In genomic region chr9:114611516-114612271, GRCh38 we compare ENCODE assay signal across 8 cellular contexts. TPM values are rescaled to one million over a fixed set of nuclear protein-coding genes. Genes with fewer than 3 reads are reported as not detected.
A peak's percentile ranks its signal among the peaks of the same experiment; 100 is the strongest.
DNase-seq lines count a peak whose midpoint lies in the region; ATAC-seq, FAIRE-seq and TF ChIP-seq lines count a peak whose summit lies in the region.

No MANE protein-coding gene starts in this region.

- ATAC-seq in HG02852 (IDR thresholded peaks at IDR 0.05; ENCODE audit: unreplicated experiment): peak; percentile 33

- H3K4me3 ChIP-seq in mucosa of rectum (ENCODE audit: low read length in 2 of 2) (peak overlapping the region; percentile 79), testis (peak overlapping the region; percentile 71 to 72)

- DNase-seq in 8988T: peak; percentile 41
- DNase-seq in GM12891 (ENCODE audit: insufficient read length, low spot score): no peak
- DNase-seq in NCI-H2171 treated with DMSO at 0.1 percent for 48 hours (lab: John Stamatoyannopoulos, UW): peak; percentile 59
- DNase-seq in activated CD8-positive, alpha-beta memory T cell treated with anti-CD3 and anti-CD28 coated beads for 24 hours: peak; percentile 85
- peak; percentile 55 to 73 for DNase-seq in erythroblast (lab: John Stamatoyannopoulos, UW)
- DNase-seq in testis: peak; percentile 84

- no peaks in the 10 kb centered on the region for H3K27me3 ChIP-seq in mucosa of rectum (ENCODE audit: control insufficient read depth in 2 of 2, insufficient read depth in 2 of 2, low read length in 2 of 2)
- no peaks in the 10 kb centered on the region for H3K27me3 ChIP-seq in testis

- H3K36me3 ChIP-seq in mucosa of rectum (ENCODE audit: control insufficient read depth in 2 of 2, insufficient read depth in 2 of 2, low read length in 2 of 2) (no peaks in the 10 kb centered on the region), testis (ENCODE audit: low read depth, missing control alignments) (no peaks in the 10 kb centered on the region)

- TF ChIP-seq CTCF in testis (IDR thresholded peaks at IDR 0.05): no peak

- peak; percentile 40 for FAIRE-seq in GM12891 (lab: Jason Lieb, UNC)

- TF ChIP-seq POLR2A in GM12891 (IDR thresholded peaks at IDR 0.05; ENCODE audit: low read depth, low read length): no peak
- no peak for TF ChIP-seq POLR2A in erythroblast (IDR thresholded peaks at IDR 0.05; ENCODE audit: low read length)
- no peak for TF ChIP-seq POLR2A in testis (IDR thresholded peaks at IDR 0.05)

- 1 to 2% methylated on average over 22 to 52 of the region's 58 CpGs for WGBS in testis, 2 donors

- H3K9me3 ChIP-seq in mucosa of rectum (ENCODE audit: control insufficient read depth in 2 of 2, low read length in 2 of 2) (no peaks in the 10 kb centered on the region), testis (no peaks in the 10 kb centered on the region)

- H3K27ac ChIP-seq in mucosa of rectum (ENCODE audit: low read depth in 2 of 2, low read length in 2 of 2) (peak overlapping the region; percentile 85 to 87), testis (peak overlapping the region; percentile 90 to 95)

- intact Hi-C loops in testis (cut with DNase I; ENCODE audit: low total_unique reads): no loop called here

- peaks cover 13 to 18% of the 10 kb centered on the region in 2 donors for H3K4me1 ChIP-seq in mucosa of rectum (ENCODE audit: control insufficient read depth in 2 of 2, insufficient read depth in 2 of 2, low read length in 2 of 2)
- H3K4me1 ChIP-seq in testis: peaks cover 27% of the 10 kb centered on the region

- H3K9ac ChIP-seq in mucosa of rectum (ENCODE audit: low read depth in 1 of 2, low read length in 2 of 2): peak overlapping the region; percentile 43 to 82

TF ChIP-seq in GM12891, 5 proteins besides CTCF, POLR2A, EP300 and RAD21:
- TF ChIP-seq TAF1 (IDR thresholded peaks at IDR 0.05; ENCODE audit: low read depth, low read length): no peak
- no peak for TF ChIP-seq POU2F2 (IDR thresholded peaks at IDR 0.05; ENCODE audit: low read depth, low read length)
- TF ChIP-seq SPI1 (IDR thresholded peaks at IDR 0.05; ENCODE audit: low read depth, low read length): no peak
- no peak for TF ChIP-seq PAX5 (IDR thresholded peaks at IDR 0.05; ENCODE audit: insufficient read depth, low read length, severe bottlenecking)
- TF ChIP-seq POLR2AphosphoS5 (IDR thresholded peaks at IDR 0.05; ENCODE audit: low read depth, low read length): no peak

RNA-seq across cellular contexts. Expression of gene TMEM268, which starts 0.6 kb away (rescaled TPM):
- 12.7 TPM for polyA plus RNA-seq in GM12891 (2012; ENCODE audit: low read depth, missing spikeins)
- total RNA-seq in testis: 10 to 100 TPM; 23.8 to 26.1 TPM
- polyA plus RNA-seq in testis (ENCODE audit: insufficient read depth, low read depth, low replicate concordance): 11.3 TPM

RNA-seq across cellular contexts. Expression of gene ATP6V1G1, which starts 24.1 kb away (rescaled TPM):
- polyA plus RNA-seq in GM12891 (2012; ENCODE audit: low read depth, missing spikeins): 49.6 TPM
- total RNA-seq in testis: 100 to 1,000 TPM; 233 to 243 TPM
- 215 TPM for polyA plus RNA-seq in testis (ENCODE audit: insufficient read depth, low read depth, low replicate concordance)

RNA-seq across cellular contexts. Expression of gene TEX53, which starts 45.9 kb away (rescaled TPM):
- polyA plus RNA-seq in GM12891 (2012; ENCODE audit: low read depth, missing spikeins): not detected
- 10 to 100 TPM; 13.4 to 23.5 TPM for total RNA-seq in testis
- polyA plus RNA-seq in testis (ENCODE audit: insufficient read depth, low read depth, low replicate concordance): 68.8 TPM
